In the genomic region with DNA sequence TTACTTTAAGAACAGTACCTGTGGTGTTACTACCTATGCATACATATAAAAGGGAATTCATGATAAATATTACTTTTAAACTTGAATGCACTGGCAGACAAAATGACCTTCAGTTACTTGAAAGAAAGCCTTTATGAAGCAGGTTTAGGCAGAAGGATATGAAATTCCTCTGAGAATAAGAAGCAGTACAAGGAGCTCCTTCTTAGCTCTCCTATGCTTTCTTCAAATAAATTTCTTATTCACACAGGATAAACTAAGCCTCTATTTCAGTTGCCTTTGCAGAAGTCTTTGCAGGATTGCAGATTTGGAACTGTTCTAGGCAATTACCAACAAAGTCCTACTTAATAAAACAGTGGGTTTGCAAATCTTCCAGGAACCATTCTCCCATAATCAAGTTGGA, we compare ENCODE assay signal across 4 cellular contexts. TPM values are rescaled to one million over a fixed set of nuclear protein-coding genes. Genes with fewer than 3 reads are reported as not detected.
"Had no signal": no experiment of that assay in that cellular context is flagged by ENCODE, and none has a peak within 500 bp of the region (broad histone marks: within the 10 kb centered on the region; RNA-seq: fewer than 3 reads in every experiment).

No MANE protein-coding gene starts in this region.

- ATAC-seq: GM12878 had no signal

- DNase-seq: GDM1, GF-D8 had no signal

RNA-seq across cellular contexts. Expression of gene EPYC, which starts 1.0 kb away (rescaled TPM):
- total RNA-seq: G401, GM12878 had no signal
- polyA plus RNA-seq: GM12878 had no signal

RNA-seq across cellular contexts. Expression of gene CCER1, which starts 48.8 kb away (rescaled TPM):
- total RNA-seq: G401, GM12878 had no signal

RNA-seq across cellular contexts. Expression of gene KERA, which starts 54.1 kb away (rescaled TPM):
- total RNA-seq: G401, GM12878 had no signal
- polyA plus RNA-seq: GM12878 had no signal
